In the genomic region with DNA sequence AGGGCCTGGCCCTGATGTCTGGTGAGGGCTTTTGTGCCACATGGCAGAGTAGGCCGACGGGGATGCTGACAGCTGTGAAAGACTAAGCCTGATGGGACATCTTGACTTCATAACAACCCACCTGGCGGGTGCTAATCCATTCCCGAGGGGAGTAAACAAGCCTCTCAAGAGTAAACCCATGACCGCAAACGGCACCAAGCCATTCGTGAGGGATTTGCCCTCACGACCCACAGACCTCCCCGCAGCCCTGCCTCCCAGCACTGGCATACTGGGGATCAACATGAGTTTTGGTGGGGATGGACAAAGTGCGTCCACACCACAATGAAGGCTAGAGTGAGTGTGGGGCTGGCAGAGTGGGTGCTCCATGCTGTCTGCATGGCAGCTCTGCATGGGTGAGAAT, we compare ENCODE assay signal across 1 cellular context.
TF ChIP-seq lines count a peak whose summit lies in the region.

No MANE protein-coding gene starts in this region.

TF ChIP-seq in K562, 482 proteins besides CTCF, POLR2A, EP300 and RAD21:
- TF ChIP-seq CXXC5 (CRISPR knock-in tag; IDR thresholded peaks at IDR 0.05) (no peak), POLR2G (IDR thresholded peaks at IDR 0.05; ENCODE audit: low read depth, low read length) (0 out of 2 replicates have a peak, but pooled peaks have one; percentile 16)
